21 cellular contexts compared by ENCODE assay signal in the genomic region with DNA sequence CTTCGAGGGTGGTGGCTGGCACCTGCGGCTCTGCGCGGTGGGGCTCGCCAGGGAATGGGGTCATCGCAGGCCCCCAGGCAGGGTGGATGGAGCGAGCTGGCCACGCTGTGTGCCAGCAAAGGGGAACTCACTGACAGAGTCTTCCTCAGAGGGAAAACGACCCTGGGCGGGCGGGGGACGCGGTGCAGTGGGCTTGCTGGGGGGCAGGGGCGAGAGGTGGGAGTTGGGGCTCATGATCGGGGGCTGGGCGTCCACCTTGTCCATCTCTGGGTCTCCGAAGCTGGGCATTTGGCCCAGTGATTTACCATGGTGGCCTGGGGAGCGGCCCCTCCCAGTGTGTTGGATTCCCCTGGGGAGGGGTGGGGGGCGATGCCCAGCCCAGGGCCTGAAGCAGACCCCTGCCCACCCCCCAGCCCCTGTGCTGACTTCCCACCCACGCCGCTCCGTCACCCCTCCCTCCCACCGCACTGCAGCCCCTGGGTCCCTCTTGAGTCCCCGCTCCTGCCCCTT. TPM values are rescaled to one million over a fixed set of nuclear protein-coding genes. Genes with fewer than 3 reads are reported as not detected.
"Had no signal": no experiment of that assay in that cellular context is flagged by ENCODE, and none has a peak within 500 bp of the region (broad histone marks: within the 10 kb centered on the region; RNA-seq: fewer than 3 reads in every experiment).

No MANE protein-coding gene starts in this region.

- H3K9me3 ChIP-seq: ascending aorta, gastroesophageal sphincter, transverse colon had no signal

- H3K27ac ChIP-seq: ascending aorta, gastroesophageal sphincter, parathyroid adenoma, transverse colon had no signal

- H3K4me1 ChIP-seq: ascending aorta, transverse colon had no signal

- H3K36me3 ChIP-seq: ascending aorta, gastroesophageal sphincter, transverse colon had no signal

- DNase-seq: activated CD4-positive, alpha-beta T cell treated with anti-CD3 and anti-CD28 coated beads, Interleukin-2, amount 50 U/mL, for 4 hours; activated gamma-delta T cell; activated T-cell treated with anti-CD3 and anti-CD28 coated beads, Interleukin-2, amount 50 U/mL, for 24 hours; endodermal cell; erythroblast; hippocampal formation; small intestine; stimulated activated CD4-positive, alpha-beta T cell treated with anti-CD3 and anti-CD28 coated beads, Interleukin-4, amount 100 ng/mL, for 4 hours; stimulated activated CD8-positive, alpha-beta memory T cell treated with anti-CD3 and anti-CD28 coated beads, Interleukin-4, amount 100 ng/mL, for 48 hours; stimulated activated naive CD4-positive, alpha-beta T cell treated with Interleukin-2 at 50 U/mL for 16 hours; substantia nigra; transverse colon had no signal

- H3K27me3 ChIP-seq: ascending aorta had no signal

- FAIRE-seq: bronchial epithelial cell, keratinocyte, small intestine had no signal

- H3K4me3 ChIP-seq: ascending aorta, gastroesophageal sphincter, transverse colon had no signal

- ATAC-seq: activated CD4-positive, CD25-positive, alpha-beta regulatory T cell treated with anti-CD3 and anti-CD28 coated beads, Interleukin-2, amount 50 U/mL, for 24 hours; gastroesophageal sphincter had no signal

RNA-seq across cellular contexts. Expression of a gene that starts 23.1 kb away (rescaled TPM):
- total RNA-seq: ascending aorta, bronchial epithelial cell, dermis microvascular lymphatic vessel endothelial cell, gastroesophageal sphincter, liver, mesenteric fat pad had no signal
- polyA plus RNA-seq: keratinocyte, liver had no signal

RNA-seq across cellular contexts. Expression of a gene that starts 45.1 kb away (rescaled TPM):
- total RNA-seq: ascending aorta, bronchial epithelial cell, gastroesophageal sphincter, mesenteric fat pad had no signal
- polyA plus RNA-seq: keratinocyte had no signal
